ENCODE assay signal across 1 cellular context in genomic region chr12:2225736-2226135, GRCh38.
TF ChIP-seq lines count a peak whose summit lies in the region.

No MANE protein-coding gene starts in this region.

TF ChIP-seq in SK-N-SH, 30 proteins besides CTCF, POLR2A, EP300 and RAD21 (continued from another document):
- no peak for TF ChIP-seq IRF3 (IDR thresholded peaks at IDR 0.05; ENCODE audit: low read depth, low read length)
- TF ChIP-seq RCOR1 (IDR thresholded peaks at IDR 0.05; ENCODE audit: low read length) = no peak
- TF ChIP-seq MXI1 (IDR thresholded peaks at IDR 0.05; ENCODE audit: low read depth, low read length) = no peak
- no peak for TF ChIP-seq NFIC (IDR thresholded peaks at IDR 0.05; ENCODE audit: borderline replicate concordance)
- TF ChIP-seq NRF1 (IDR thresholded peaks at IDR 0.05; ENCODE audit: low read depth, low read length) = no peak
- TF ChIP-seq, protein P1, sequence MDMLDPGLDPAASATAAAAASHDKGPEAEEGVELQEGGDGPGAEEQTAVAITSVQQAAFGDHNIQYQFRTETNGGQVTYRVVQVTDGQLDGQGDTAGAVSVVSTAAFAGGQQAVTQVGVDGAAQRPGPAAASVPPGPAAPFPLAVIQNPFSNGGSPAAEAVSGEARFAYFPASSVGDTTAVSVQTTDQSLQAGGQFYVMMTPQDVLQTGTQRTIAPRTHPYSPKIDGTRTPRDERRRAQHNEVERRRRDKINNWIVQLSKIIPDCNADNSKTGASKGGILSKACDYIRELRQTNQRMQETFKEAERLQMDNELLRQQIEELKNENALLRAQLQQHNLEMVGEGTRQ (IDR thresholded peaks at IDR 0.05; ENCODE audit: borderline replicate concordance, low read depth, low read length) = no peak
- no peak for TF ChIP-seq ELF1 (IDR thresholded peaks at IDR 0.05)
- no peak for TF ChIP-seq SIN3A (IDR thresholded peaks at IDR 0.05; ENCODE audit: borderline replicate concordance, low read depth, low read length)
